ENCODE assay signal across 24 cellular contexts in the genomic region with DNA sequence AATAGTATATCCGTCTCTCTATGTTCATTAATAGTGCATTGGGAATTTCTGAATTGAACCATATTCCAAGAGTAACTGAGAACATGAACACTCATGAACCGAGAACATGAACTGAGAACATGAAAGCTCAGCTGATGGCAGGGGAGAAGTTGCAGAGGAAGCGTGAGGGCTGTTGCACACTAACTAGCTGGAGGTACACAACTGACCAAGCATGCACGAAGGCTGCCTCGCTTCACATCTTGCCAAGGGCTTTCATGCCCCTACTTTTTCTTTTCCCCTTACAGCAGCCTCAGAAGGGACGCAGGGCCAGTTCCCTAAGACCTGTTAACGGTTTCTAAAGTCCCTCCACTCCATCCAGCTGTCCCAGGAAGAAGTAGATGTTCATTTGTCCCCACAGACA. TPM values are rescaled to one million over a fixed set of nuclear protein-coding genes. Genes with fewer than 3 reads are reported as not detected.
DNase-seq lines count a peak whose midpoint lies in the region; ATAC-seq and TF ChIP-seq lines count a peak whose summit lies in the region.
"Had no signal": no experiment of that assay in that cellular context is flagged by ENCODE, and none has a peak within 500 bp of the region (broad histone marks: within the 10 kb centered on the region; RNA-seq: fewer than 3 reads in every experiment).

No MANE protein-coding gene starts in this region.

- H3K4me1 Mint-ChIP-seq in nephron progenitor cell, result peaks cover 57% of the 10 kb centered on the region
- H3K4me1 Mint-ChIP-seq in type B pancreatic cell (ENCODE audit: unreplicated experiment), result peaks cover 26% of the 10 kb centered on the region

- H3K27me3 ChIP-seq in cardiac muscle cell, result no peaks in the 10 kb centered on the region
- H3K27me3 ChIP-seq in body of pancreas, result no peaks in the 10 kb centered on the region
- peaks cover 74% of the 10 kb centered on the region for H3K27me3 ChIP-seq in WERI-Rb-1 (ENCODE audit: insufficient read depth, low read depth, severe bottlenecking)

- no peak for TF ChIP-seq POLR2A in body of pancreas (IDR thresholded peaks at IDR 0.05)

- DNase-seq in cardiac muscle cell (ENCODE audit: low read depth in 1 of 2, low spot score in 1 of 2) (no peak), Right ventricle myocardium inferior (ENCODE audit: missing footprints) (no peak), body of pancreas (peak in 2 of 4 donors; percentile 21 to 38), nephron progenitor cell (no peak), type B pancreatic cell (ENCODE audit: extremely low spot score, unreplicated experiment) (no peak), GM19238 (ENCODE audit: insufficient read length, low spot score) (no peak), WERI-Rb-1 (no peak)
- DNase-seq: 8988T; activated CD4-positive, CD25-positive, alpha-beta regulatory T cell; activated CD8-positive, alpha-beta memory T cell treated with anti-CD3 and anti-CD28 coated beads, Interleukin-2, amount 50 U/mL, for 4 hours; activated naive CD4-positive, alpha-beta T cell treated with anti-CD3 and anti-CD28 coated beads, Interleukin-2, amount 10 ng/mL, durations not matched to agents 7 days and 5 days; effector CD8-positive, alpha-beta T cell; MM.1S; NCI-H2107; NCI-H82; T-cell had no signal

- H3K4me3 Mint-ChIP-seq in nephron progenitor cell (no peak overlapping the region), type B pancreatic cell (peak overlapping the region; percentile 29)
- H3K4me3 Mint-ChIP-seq: activated naive CD4-positive, alpha-beta T cell treated with anti-CD3 and anti-CD28 coated beads, Interleukin-2, amount 10 ng/mL, durations not matched to agents 7 days and 5 days; brain; stimulated activated naive CD8-positive, alpha-beta T cell treated with anti-CD3 and anti-CD28 coated beads, Interleukin-15, Interleukin-2, amounts not matched to agents 100 ng/mL and 50 ng/mL, for 24 hours; T-cell had no signal

- WGBS in body of pancreas, 2 donors, result 49% methylated on average over 7 of the region's 7 CpGs

- TF ChIP-seq CTCF in cardiac muscle cell (IDR thresholded peaks at IDR 0.05; ENCODE audit: low read depth, low read length) (no peak), body of pancreas (IDR thresholded peaks at IDR 0.05) (no peak), nephron progenitor cell (IDR thresholded peaks at IDR 0.05) (no peak), type B pancreatic cell (conservative IDR thresholded peaks at IDR 0.05) (no peak), WERI-Rb-1 (IDR thresholded peaks at IDR 0.05; ENCODE audit: low read depth, low read length) (no peak)

- H3K9me3 Mint-ChIP-seq in nephron progenitor cell, result no peaks in the 10 kb centered on the region
- no peaks in the 10 kb centered on the region for H3K9me3 Mint-ChIP-seq in type B pancreatic cell
- H3K9me3 Mint-ChIP-seq: activated naive CD4-positive, alpha-beta T cell treated with anti-CD3 and anti-CD28 coated beads, Interleukin-2, amount 10 ng/mL, durations not matched to agents 7 days and 5 days; brain; stimulated activated naive CD8-positive, alpha-beta T cell treated with anti-CD3 and anti-CD28 coated beads, Interleukin-15, Interleukin-2, amounts not matched to agents 100 ng/mL and 50 ng/mL, for 24 hours; T-cell had no signal

- peak overlapping the region; percentile 70 for H3K27ac Mint-ChIP-seq in nephron progenitor cell
- no peak overlapping the region for H3K27ac Mint-ChIP-seq in type B pancreatic cell
- H3K27ac Mint-ChIP-seq: activated naive CD4-positive, alpha-beta T cell treated with anti-CD3 and anti-CD28 coated beads, Interleukin-2, amount 10 ng/mL, durations not matched to agents 7 days and 5 days; brain; stimulated activated naive CD8-positive, alpha-beta T cell treated with anti-CD3 and anti-CD28 coated beads, Interleukin-15, Interleukin-2, amounts not matched to agents 100 ng/mL and 50 ng/mL, for 24 hours; T-cell had no signal

- no peaks in the 10 kb centered on the region for H3K36me3 Mint-ChIP-seq in nephron progenitor cell (ENCODE audit: low read depth)
- H3K36me3 Mint-ChIP-seq in type B pancreatic cell, result no peaks in the 10 kb centered on the region
- H3K36me3 Mint-ChIP-seq: activated naive CD4-positive, alpha-beta T cell treated with anti-CD3 and anti-CD28 coated beads, Interleukin-2, amount 10 ng/mL, durations not matched to agents 7 days and 5 days; brain; T-cell had no signal

- peaks cover 23% of the 10 kb centered on the region for H3K4me1 ChIP-seq in cardiac muscle cell (ENCODE audit: low read depth)
- peaks cover 32% of the 10 kb centered on the region for H3K4me1 ChIP-seq in body of pancreas

- H3K27me3 Mint-ChIP-seq in nephron progenitor cell (ENCODE audit: low read depth, poor library complexity) (no peaks in the 10 kb centered on the region), type B pancreatic cell (no peaks in the 10 kb centered on the region)
- H3K27me3 Mint-ChIP-seq: brain; stimulated activated naive CD8-positive, alpha-beta T cell treated with anti-CD3 and anti-CD28 coated beads, Interleukin-15, Interleukin-2, amounts not matched to agents 100 ng/mL and 50 ng/mL, for 24 hours had no signal

- no peak for ATAC-seq in Right ventricle myocardium inferior
- no peak for ATAC-seq in body of pancreas
- ATAC-seq in HG03342 (IDR thresholded peaks at IDR 0.05; ENCODE audit: unreplicated experiment), result no peak
- ATAC-seq: T-cell had no signal

- H3K36me3 ChIP-seq in cardiac muscle cell, result no peaks in the 10 kb centered on the region
- H3K36me3 ChIP-seq in body of pancreas (replicated peaks in 1 of 2; ENCODE audit: insufficient read depth in 1 of 2, low read depth in 2 of 2), result no peaks in the 10 kb centered on the region
- no peaks in the 10 kb centered on the region for H3K36me3 ChIP-seq in WERI-Rb-1

- peak overlapping the region; percentile 99 for H3K27ac ChIP-seq in cardiac muscle cell
- peak overlapping the region in 3 of 4 donors; percentile 39 to 81 (median 80) for H3K27ac ChIP-seq in body of pancreas
- no peak overlapping the region for H3K27ac ChIP-seq in WERI-Rb-1
- H3K27ac ChIP-seq: C4-2B had no signal

- H3K9me3 ChIP-seq in cardiac muscle cell (ENCODE audit: low read depth), result no peaks in the 10 kb centered on the region
- no peaks in the 10 kb centered on the region for H3K9me3 ChIP-seq in body of pancreas
- H3K9me3 ChIP-seq in WERI-Rb-1 (ENCODE audit: severe bottlenecking), result no peaks in the 10 kb centered on the region

- intact Hi-C loops in Right ventricle myocardium inferior (cut with DNase I), result no loop called here
- intact Hi-C loops in body of pancreas (cut with DNase I), result no loop called here

- H3K4me3 ChIP-seq in cardiac muscle cell (no peak overlapping the region), body of pancreas (no peak overlapping the region), WERI-Rb-1 (ENCODE audit: low read depth, low read length) (no peak overlapping the region)

RNA-seq across cellular contexts. Expression of a gene that starts 4.3 kb away (rescaled TPM):
- 1.3 and 3.6 TPM in 2 replicates for total RNA-seq in cardiac muscle cell
- 2.5 and 5.7 TPM in 2 replicates for polyA plus RNA-seq in cardiac muscle cell
- 373 TPM for total RNA-seq in Right ventricle myocardium inferior
- total RNA-seq in body of pancreas, result 100 to 1,000 TPM; 316 to 772 TPM
- 476 and 793 TPM in 2 replicates for total RNA-seq in type B pancreatic cell (ENCODE audit: low replicate concordance)

RNA-seq across cellular contexts. Expression of a gene that starts 17.2 kb away (rescaled TPM):
- total RNA-seq in cardiac muscle cell, result not detected in 2 replicates
- polyA plus RNA-seq in cardiac muscle cell, result 0.60 TPM in 1 of 2 replicates, not detected in the other
- 8.3 TPM for total RNA-seq in Right ventricle myocardium inferior
- 1 to 10 TPM in 1 of 2 donors, not detected in 1; 9.6 TPM for total RNA-seq in body of pancreas
- total RNA-seq in type B pancreatic cell (ENCODE audit: low replicate concordance), result 0.97 and 1.1 TPM in 2 replicates
- total RNA-seq: lung microvascular endothelial cell, RPMI7951 had no signal

RNA-seq across cellular contexts. Expression of a gene that starts 30.1 kb away (rescaled TPM):
- total RNA-seq in cardiac muscle cell (1.8 TPM in 1 of 2 replicates, not detected in the other), Right ventricle myocardium inferior (not detected), body of pancreas (not detected), type B pancreatic cell (ENCODE audit: low replicate concordance) (not detected in 2 replicates)
- polyA plus RNA-seq in cardiac muscle cell, result 0.26 and 5.2 TPM in 2 replicates
- total RNA-seq: Daoy, lung microvascular endothelial cell, RPMI7951, skeletal muscle tissue, T-cell had no signal

RNA-seq across cellular contexts. Expression of a gene that starts 52.6 kb away (rescaled TPM):
- total RNA-seq in cardiac muscle cell (not detected in 2 replicates), Right ventricle myocardium inferior (not detected), body of pancreas (not detected), type B pancreatic cell (ENCODE audit: low replicate concordance) (not detected in 2 replicates)
- 0.15 and 0.25 TPM in 2 replicates for polyA plus RNA-seq in cardiac muscle cell
- total RNA-seq: Daoy, lung microvascular endothelial cell, RPMI7951, skeletal muscle tissue, T-cell had no signal

Comparison
In these comparisons a context has a peak if more than half of its experiments do, and no peak if none do; other contexts are left out.
1. RNA of a gene that starts 4.3 kb away (total RNA-seq): 316 to 772 TPM in body of pancreas, 476 to 793 TPM in type B pancreatic cell and 373 TPM in Right ventricle myocardium inferior (single experiment); 1.3 to 3.6 TPM in cardiac muscle cell; every median in the first group is over 10 times any median in the second.